Comparison of ENCODE assay signal across 3 cellular contexts in genomic region chr12:63663005-63663404, GRCh38. TPM values are rescaled to one million over a fixed set of nuclear protein-coding genes. Genes with fewer than 3 reads are reported as not detected.
"Had no signal": no experiment of that assay in that cellular context is flagged by ENCODE, and none has a peak within 500 bp of the region (broad histone marks: within the 10 kb centered on the region; RNA-seq: fewer than 3 reads in every experiment).

No MANE protein-coding gene starts in this region.

RNA-seq across cellular contexts. Expression of gene DPY19L2, which starts 5.3 kb away (rescaled TPM):
- total RNA-seq: left lobe of liver had no signal
- polyA plus RNA-seq: immature natural killer cell, mammary epithelial cell had no signal
